9 cellular contexts compared by ENCODE assay signal in genomic region chr12:103771466-103771865, GRCh38.
DNase-seq lines count a peak whose midpoint lies in the region; ATAC-seq, FAIRE-seq and TF ChIP-seq lines count a peak whose summit lies in the region.
"Had no signal": no experiment of that assay in that cellular context is flagged by ENCODE, and none has a peak within 500 bp of the region (broad histone marks: within the 10 kb centered on the region; RNA-seq: fewer than 3 reads in every experiment).

No MANE protein-coding gene starts in this region.

- no peak overlapping the region for H2BK5ac ChIP-seq in mesendoderm (ENCODE audit: low read length)

- peaks cover 5% of the 10 kb centered on the region for H3K4me1 ChIP-seq in mesendoderm (ENCODE audit: control insufficient read depth, low read depth, low read length)

- no peaks in the 10 kb centered on the region for H3K27me3 ChIP-seq in mesendoderm (ENCODE audit: insufficient read depth, low read length, poor library complexity)

- H3K9ac ChIP-seq in mesendoderm (ENCODE audit: low read length), result no peak overlapping the region

- H3K4ac ChIP-seq in mesendoderm (ENCODE audit: low read depth, low read length), result no peak overlapping the region

- no peaks in the 10 kb centered on the region for H3K79me1 ChIP-seq in mesendoderm (ENCODE audit: low read length)

- no peaks in the 10 kb centered on the region for H3K79me2 ChIP-seq in mesendoderm (ENCODE audit: control insufficient read depth, insufficient read depth, low read length)

- H2AK5ac ChIP-seq in mesendoderm (ENCODE audit: low read length), result no peak overlapping the region

- H3K18ac ChIP-seq in mesendoderm (ENCODE audit: low read length), result no peak overlapping the region

- TF ChIP-seq CTCF in LNCAP (IDR thresholded peaks at IDR 0.05), result peak; percentile 61

- DNase-seq in ELF-1 (ENCODE audit: low read depth, low spot score) (peak; percentile 72), dermis blood vessel endothelial cell (peak; percentile 73), mesendoderm (peak; percentile 84), urothelium cell line (ENCODE audit: low spot score) (no peak), occipital lobe (lab: John Stamatoyannopoulos, UW) (no peak)
- no peak for DNase-seq in activated T-cell treated with anti-CD3 and anti-CD28 coated beads, Interleukin-2, amount 50 U/mL, for 4 hours

- H3K36me3 ChIP-seq in mesendoderm (ENCODE audit: control insufficient read depth, insufficient read depth, low read length), result peaks cover under 1% of the 10 kb centered on the region

- H3K23ac ChIP-seq in mesendoderm (ENCODE audit: low read length), result no peak overlapping the region

- H4K5ac ChIP-seq in mesendoderm (ENCODE audit: low read length), result no peak overlapping the region

- H4K8ac ChIP-seq in mesendoderm (ENCODE audit: low read depth, low read length), result no peak overlapping the region

- no peak overlapping the region for H3K56ac ChIP-seq in mesendoderm (ENCODE audit: low read length)

- H3K27me3 Mint-ChIP-seq in activated T-cell treated with anti-CD3 and anti-CD28 coated beads, Interleukin-2, amount 50 U/mL, for 4 hours (ENCODE audit: low read depth), result no peaks in the 10 kb centered on the region

- H3K4me3 Mint-ChIP-seq in activated T-cell treated with anti-CD3 and anti-CD28 coated beads, Interleukin-2, amount 50 U/mL, for 4 hours, result no peak overlapping the region
- H3K4me3 Mint-ChIP-seq: mesothelial cell of epicardium had no signal

- H3K4me3 ChIP-seq in mesendoderm (ENCODE audit: low read length), result no peak overlapping the region

- H2BK15ac ChIP-seq in mesendoderm (replicated peaks; ENCODE audit: low read depth), result no peak overlapping the region

- no peaks in the 10 kb centered on the region for H3K4me1 Mint-ChIP-seq in activated T-cell treated with anti-CD3 and anti-CD28 coated beads, Interleukin-2, amount 50 U/mL, for 4 hours (ENCODE audit: low read depth)
- H3K4me1 Mint-ChIP-seq: mesothelial cell of epicardium had no signal

- no peak for FAIRE-seq in urothelium cell line (lab: Jason Lieb, UNC)

- no peaks in the 10 kb centered on the region for H3K9me3 Mint-ChIP-seq in activated T-cell treated with anti-CD3 and anti-CD28 coated beads, Interleukin-2, amount 50 U/mL, for 4 hours
- H3K9me3 Mint-ChIP-seq: mesothelial cell of epicardium had no signal

- H3K36me3 Mint-ChIP-seq in activated T-cell treated with anti-CD3 and anti-CD28 coated beads, Interleukin-2, amount 50 U/mL, for 4 hours (ENCODE audit: insufficient read depth), result peaks cover 15% of the 10 kb centered on the region

- no peak overlapping the region for H3K27ac ChIP-seq in mesendoderm (ENCODE audit: low read depth, low read length)

- no peak overlapping the region for H2BK120ac ChIP-seq in mesendoderm (ENCODE audit: low read depth, low read length)

- ATAC-seq in HG02938 (IDR thresholded peaks at IDR 0.05; ENCODE audit: unreplicated experiment), result no peak
- no peak for ATAC-seq in activated T-cell treated with anti-CD3 and anti-CD28 coated beads, Interleukin-2, amount 50 U/mL, for 4 hours

- WGBS in mesendoderm (ENCODE audit: extremely low coverage, insufficient coverage, low lambda C conversion rate), result no CpG with 5 or more reads among the region's 3 CpGs

- H3K4me2 ChIP-seq in mesendoderm (ENCODE audit: low read length), result no peak overlapping the region

Comparison
In these comparisons a context has a peak if more than half of its experiments do, and no peak if none do; other contexts are left out.
1. DNase-seq: peak in ELF-1 (single experiment), dermis blood vessel endothelial cell (single experiment) and mesendoderm (single experiment); none in urothelium cell line (single experiment), occipital lobe (single experiment) and activated T-cell treated with anti-CD3 and anti-CD28 coated beads, Interleukin-2, amount 50 U/mL, for 4 hours (single experiment).